In the genomic region with DNA sequence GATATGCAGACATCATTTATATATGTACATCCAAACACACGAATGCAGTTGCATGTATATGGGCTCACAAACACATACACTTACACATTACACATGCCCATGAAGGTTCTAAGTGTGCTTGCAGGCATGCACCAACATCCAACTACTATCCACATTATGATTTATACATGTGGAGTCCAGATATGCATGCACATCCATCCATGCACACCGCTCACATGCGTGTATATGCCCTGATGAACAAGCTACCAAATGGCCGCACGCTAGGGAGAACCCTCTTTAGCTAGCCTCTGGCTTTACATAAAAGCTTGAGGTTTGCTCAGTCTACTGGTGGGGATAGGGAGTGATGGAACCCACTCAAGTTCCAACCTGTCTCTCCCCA, we compare ENCODE assay signal across 17 cellular contexts. TPM values are rescaled to one million over a fixed set of nuclear protein-coding genes. Genes with fewer than 3 reads are reported as not detected.
"Had no signal": no experiment of that assay in that cellular context is flagged by ENCODE, and none has a peak within 500 bp of the region (broad histone marks: within the 10 kb centered on the region; RNA-seq: fewer than 3 reads in every experiment).

No MANE protein-coding gene starts in this region.

- H3K4me2 ChIP-seq: hepatocyte had no signal

- H3K9me3 ChIP-seq: pancreas, thyroid gland, vagina had no signal

- H2AFZ ChIP-seq: hepatocyte had no signal

- H3K27me3 Mint-ChIP-seq: activated CD4-positive, alpha-beta memory T cell treated with anti-CD3 and anti-CD28 coated beads for 36 hours had no signal

- DNase-seq: activated CD4-positive, alpha-beta memory T cell treated with anti-CD3 and anti-CD28 coated beads for 36 hours; activated CD4-positive, alpha-beta T cell treated with anti-CD3 and anti-CD28 coated beads for 1 hour; activated effector memory CD4-positive, alpha-beta T cell treated with anti-CD3 and anti-CD28 coated beads, Interleukin-2, amount 50 U/mL, for 16 hours; activated T-cell treated with anti-CD3 and anti-CD28 coated beads, Interleukin-2, amount 50 U/mL, for 4 hours; amniotic stem cell; brain microvascular endothelial cell; cerebellar nuclear complex; kidney; left ventricle myocardium superior; pancreas; stimulated activated CD4-positive, alpha-beta T cell treated with anti-CD3 and anti-CD28 coated beads, Interleukin-15, amount 100 ng/mL, for 24 hours; stimulated activated CD4-positive, alpha-beta T cell treated with anti-CD3 and anti-CD28 coated beads, Interleukin-4, amount 100 ng/mL, for 4 hours; thyroid gland had no signal

- ATAC-seq: activated naive CD4-positive, alpha-beta T cell treated with anti-CD3 and anti-CD28 coated beads, Interleukin-2, amount 50 U/mL, for 72 hours; activated T-cell treated with anti-CD3 and anti-CD28 coated beads, Interleukin-2, amount 50 U/mL, for 4 hours; left ventricle myocardium superior had no signal

- H3K36me3 Mint-ChIP-seq: activated CD4-positive, alpha-beta memory T cell treated with anti-CD3 and anti-CD28 coated beads for 36 hours; activated naive CD4-positive, alpha-beta T cell treated with anti-CD3 and anti-CD28 coated beads, Interleukin-2, amount 50 U/mL, for 72 hours had no signal

- H3K36me3 ChIP-seq: brain microvascular endothelial cell, pancreas, thyroid gland, vagina had no signal

- H3K27ac Mint-ChIP-seq: activated CD4-positive, alpha-beta memory T cell treated with anti-CD3 and anti-CD28 coated beads for 36 hours; dendritic cell treated with granulocyte-macrophage colony-stimulating factor and Interleukin-4, amounts not matched to agents 40 ng/mL and 50 ng/mL, for 4 days had no signal

- H3K4me3 Mint-ChIP-seq: activated CD4-positive, alpha-beta memory T cell treated with anti-CD3 and anti-CD28 coated beads for 36 hours; activated T-cell treated with anti-CD3 and anti-CD28 coated beads, Interleukin-2, amount 50 U/mL, for 4 hours; dendritic cell treated with granulocyte-macrophage colony-stimulating factor and Interleukin-4, amounts not matched to agents 40 ng/mL and 50 ng/mL, for 4 days had no signal

- H3K27me3 ChIP-seq: brain microvascular endothelial cell, hepatocyte, pancreas, thyroid gland, vagina had no signal

- H3K9me3 Mint-ChIP-seq: activated CD4-positive, alpha-beta memory T cell treated with anti-CD3 and anti-CD28 coated beads for 36 hours; activated naive CD4-positive, alpha-beta T cell treated with anti-CD3 and anti-CD28 coated beads, Interleukin-2, amount 50 U/mL, for 72 hours; activated T-cell treated with anti-CD3 and anti-CD28 coated beads, Interleukin-2, amount 50 U/mL, for 4 hours; dendritic cell treated with granulocyte-macrophage colony-stimulating factor and Interleukin-4, amounts not matched to agents 40 ng/mL and 50 ng/mL, for 4 days had no signal

- H3K27ac ChIP-seq: brain microvascular endothelial cell, hepatocyte, pancreas had no signal

- H3K4me3 ChIP-seq: hepatocyte, pancreas, thyroid gland, vagina had no signal

RNA-seq across cellular contexts. Expression of a gene that starts 17.8 kb away (rescaled TPM):
- total RNA-seq: activated CD4-positive, alpha-beta memory T cell treated with anti-CD3 and anti-CD28 coated beads for 36 hours; activated naive CD4-positive, alpha-beta T cell treated with anti-CD3 and anti-CD28 coated beads, Interleukin-2, amount 50 U/mL, for 72 hours; activated T-cell treated with anti-CD3 and anti-CD28 coated beads, Interleukin-2, amount 50 U/mL, for 4 hours; hepatocyte; left ventricle myocardium superior had no signal

RNA-seq across cellular contexts. Expression of a gene that starts 26.3 kb away (rescaled TPM):
- total RNA-seq: activated CD4-positive, alpha-beta memory T cell treated with anti-CD3 and anti-CD28 coated beads for 36 hours; activated naive CD4-positive, alpha-beta T cell treated with anti-CD3 and anti-CD28 coated beads, Interleukin-2, amount 50 U/mL, for 72 hours; hepatocyte had no signal
- polyA plus RNA-seq: hepatocyte had no signal
